In the genomic region with DNA sequence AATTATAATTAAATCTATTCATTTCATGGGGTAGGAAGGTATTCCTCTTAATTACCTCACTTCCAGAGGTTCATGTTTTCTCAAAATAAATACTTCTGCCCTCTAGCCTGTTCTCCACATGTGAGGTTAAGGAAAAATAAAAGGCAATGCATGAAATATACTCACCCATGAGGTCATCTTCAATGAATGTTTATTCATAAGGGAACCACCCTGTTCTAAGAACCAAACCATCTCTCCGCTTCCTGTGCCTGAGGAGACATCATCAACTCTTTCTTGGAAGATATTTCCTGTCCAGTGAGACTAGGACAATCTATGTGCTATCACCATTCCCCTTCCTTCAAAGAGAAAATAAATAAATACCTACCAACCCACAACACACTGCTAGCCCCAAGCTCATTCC, we compare ENCODE assay signal across 17 cellular contexts.
DNase-seq lines count a peak whose midpoint lies in the region; ATAC-seq, FAIRE-seq and TF ChIP-seq lines count a peak whose summit lies in the region.
"Had no signal": no experiment of that assay in that cellular context is flagged by ENCODE, and none has a peak within 500 bp of the region (broad histone marks: within the 10 kb centered on the region; RNA-seq: fewer than 3 reads in every experiment).

No MANE protein-coding gene starts in this region.

- WGBS in mammary epithelial cell (ENCODE audit: low coverage, missing lambda C conversion rate) = 100% methylated on average over 1 of the region's 1 CpG
- no CpG with 5 or more reads among the region's 1 CpG for WGBS in trophoblast cell (ENCODE audit: extremely low coverage, insufficient coverage, insufficient read length)

- H3K4me3 ChIP-seq in mammary epithelial cell (replicated peaks in 1 of 3; ENCODE audit: insufficient read depth in 1 of 3, low read depth in 2 of 3, low read length in 3 of 3) (no peak overlapping the region), PC-3 (ENCODE audit: low read length) (no peak overlapping the region), bronchial epithelial cell (ENCODE audit: low read depth, low read length) (no peak overlapping the region), trophoblast cell (ENCODE audit: low read depth, low read length) (no peak overlapping the region), right atrium auricular region (no peak overlapping the region)
- H3K4me3 ChIP-seq: BLaER1 treated with 17β-estradiol and CSF1 and Interleukin-3, amounts not matched to agents 10 nM and 100 nM had no signal

- no peak for TF ChIP-seq CTCF in mammary epithelial cell (conservative IDR thresholded peaks at IDR 0.05 in 1 of 2, IDR thresholded peaks at IDR 0.05 in 1 of 2; ENCODE audit: extremely low read depth in 1 of 2, insufficient read depth in 1 of 2, low read depth in 1 of 2, low read length in 2 of 2)
- TF ChIP-seq CTCF in MCF 10A (IDR thresholded peaks at IDR 0.05; ENCODE audit: unreplicated experiment) = no peak
- TF ChIP-seq CTCF in PC-3 (conservative IDR thresholded peaks at IDR 0.05; ENCODE audit: low read depth, low read length) = no peak
- TF ChIP-seq CTCF in bronchial epithelial cell (IDR thresholded peaks at IDR 0.05; ENCODE audit: insufficient read depth, low read length, severe bottlenecking) = no peak
- no peak for TF ChIP-seq CTCF in right atrium auricular region (IDR thresholded peaks at IDR 0.05)

- H3K27ac ChIP-seq in mammary epithelial cell (ENCODE audit: insufficient read depth, low read depth, low read length) (no peak overlapping the region), PC-3 (ENCODE audit: low read length) (no peak overlapping the region), trophoblast cell (ENCODE audit: low read depth, low read length) (no peak overlapping the region), right atrium auricular region (no peak overlapping the region)
- H3K27ac ChIP-seq: BLaER1 treated with 17β-estradiol and CSF1 and Interleukin-3, amounts not matched to agents 10 nM and 100 nM had no signal

- CTCF ChIA-PET in mammary epithelial cell (lab: Charles Lee; ENCODE audit: low non-redundant PET) (no interaction called here), MCF 10A (lab: Yijun Ruan, JAX) (interaction anchor here (1.0 kb wide), 1 partner anchor 45 kb away, joined by 3 read pairs; no protein-coding TSS in a partner anchor), PC-3 (lab: Charles Lee) (no interaction called here)

- no peak overlapping the region for H3K27ac Mint-ChIP-seq in MCF 10A (ENCODE audit: low read depth, unreplicated experiment)
- H3K27ac Mint-ChIP-seq: CD4-positive, CD25-positive, alpha-beta regulatory T cell; HFFc6 had no signal

- H2BK5ac ChIP-seq in trophoblast cell (ENCODE audit: low read depth, low read length, poor library complexity) = no peak overlapping the region

- H3K9me2 ChIP-seq in PC-3 (replicated peaks; ENCODE audit: low read length) = no peaks in the 10 kb centered on the region

- DNase-seq in mammary epithelial cell (peak; percentile 2), MCF 10A (ENCODE audit: unreplicated experiment) (no peak), PC-3 (peak; percentile 12), bronchial epithelial cell (ENCODE audit: low read depth) (peak; percentile 33), trophoblast cell (no peak), amygdala (lab: John Stamatoyannopoulos, UW) (no peak), right atrium auricular region (ENCODE audit: low spot score) (no peak)
- DNase-seq in stimulated activated CD4-positive, alpha-beta T cell treated with anti-CD3 and anti-CD28 coated beads, Interleukin-1b, Interleukin-23, amount 100 ng/mL, for 48 hours = no peak
- DNase-seq: 8988T; CD4-positive, CD25-positive, alpha-beta regulatory T cell; DMS 273 treated with DMSO at 0.1 percent for 48 hours; GDM1; HCEC 1CT; HFFc6 had no signal

- H3K27me3 ChIP-seq in mammary epithelial cell (ENCODE audit: insufficient read depth, low read length) = no peaks in the 10 kb centered on the region
- H3K27me3 ChIP-seq in PC-3 (ENCODE audit: low read length) = no peaks in the 10 kb centered on the region
- peaks cover 3% of the 10 kb centered on the region for H3K27me3 ChIP-seq in bronchial epithelial cell (ENCODE audit: control insufficient read depth, insufficient read depth, low read length)
- no peaks in the 10 kb centered on the region for H3K27me3 ChIP-seq in trophoblast cell (ENCODE audit: insufficient read depth, low read length)
- no peaks in the 10 kb centered on the region for H3K27me3 ChIP-seq in right atrium auricular region
- H3K27me3 ChIP-seq: BLaER1 treated with 17β-estradiol and CSF1 and Interleukin-3, amounts not matched to agents 10 nM and 100 nM had no signal

- no peak overlapping the region for H3K9ac ChIP-seq in mammary epithelial cell (ENCODE audit: insufficient read depth, low read length)
- H3K9ac ChIP-seq in PC-3 (ENCODE audit: low read length) = no peak overlapping the region
- H3K9ac ChIP-seq in trophoblast cell (ENCODE audit: low read length) = no peak overlapping the region
- H3K9ac ChIP-seq: BLaER1 treated with 17β-estradiol and CSF1 and Interleukin-3, amounts not matched to agents 10 nM and 100 nM had no signal

- no peaks in the 10 kb centered on the region for H3K79me1 ChIP-seq in trophoblast cell (ENCODE audit: low read length)

- H3K4me2 ChIP-seq in mammary epithelial cell (ENCODE audit: insufficient read depth, low read depth, low read length) (no peak overlapping the region), PC-3 (ENCODE audit: low read length) (no peak overlapping the region), trophoblast cell (ENCODE audit: low read length) (no peak overlapping the region)
- H3K4me2 ChIP-seq: BLaER1 treated with 17β-estradiol and CSF1 and Interleukin-3, amounts not matched to agents 10 nM and 100 nM had no signal

- H4K12ac ChIP-seq in trophoblast cell (ENCODE audit: low read depth, low read length) = no peak overlapping the region

- H4K91ac ChIP-seq in trophoblast cell (ENCODE audit: low read depth, low read length) = no peak overlapping the region

- H4K8ac ChIP-seq in trophoblast cell (ENCODE audit: low read depth, low read length) = no peak overlapping the region

- H3K4me1 Mint-ChIP-seq in MCF 10A (ENCODE audit: insufficient read depth, unreplicated experiment) = peaks cover 17% of the 10 kb centered on the region
- H3K4me1 Mint-ChIP-seq: CD4-positive, CD25-positive, alpha-beta regulatory T cell had no signal

- H3K79me2 ChIP-seq in mammary epithelial cell (ENCODE audit: insufficient read depth, low read length) = no peaks in the 10 kb centered on the region
- no peaks in the 10 kb centered on the region for H3K79me2 ChIP-seq in PC-3 (ENCODE audit: low read length)
- no peaks in the 10 kb centered on the region for H3K79me2 ChIP-seq in trophoblast cell (ENCODE audit: control insufficient read depth, insufficient read depth, low read length, poor library complexity)

- peak overlapping the region; percentile 25 for H2BK12ac ChIP-seq in trophoblast cell (ENCODE audit: low read length)

- H2AFZ ChIP-seq in mammary epithelial cell (ENCODE audit: low read depth, low read length) (no peak overlapping the region), PC-3 (ENCODE audit: low read length) (no peak overlapping the region), trophoblast cell (ENCODE audit: insufficient read depth, low read length, poor library complexity) (no peak overlapping the region)

- BruUV-seq in mammary epithelial cell (replicated peaks; lab: Mats Ljungman, UMichigan) (no TSS peak), MCF 10A (replicated peaks; lab: Mats Ljungman, UMichigan) (no TSS peak), PC-3 (replicated peaks; lab: Mats Ljungman, UMichigan) (no TSS peak)

- dilution Hi-C loops in mammary epithelial cell (cut with HindIII; ENCODE audit: low sequenced_read_pairs) = no loop called here

- in situ Hi-C loops in mammary epithelial cell (cut with MboI; ENCODE audit: low sequenced_read_pairs in 2 of 2) = no loop called here

- no peak overlapping the region for H3K23ac ChIP-seq in trophoblast cell (ENCODE audit: low read length)

- no peak overlapping the region for H3K4ac ChIP-seq in trophoblast cell (ENCODE audit: low read depth, low read length)

- no peak for ATAC-seq in PC-3
- ATAC-seq: HepG2 had no signal

- H3K36me3 ChIP-seq in mammary epithelial cell (ENCODE audit: insufficient read depth, low read length) = no peaks in the 10 kb centered on the region
- no peaks in the 10 kb centered on the region for H3K36me3 ChIP-seq in PC-3 (ENCODE audit: low read depth, low read length)
- no peaks in the 10 kb centered on the region for H3K36me3 ChIP-seq in bronchial epithelial cell (ENCODE audit: control insufficient read depth, insufficient read depth, low read length)
- peaks cover 0 to 2% of the 10 kb centered on the region in 2 experiments for H3K36me3 ChIP-seq in trophoblast cell (ENCODE audit: control insufficient read depth in 1 of 2, insufficient read depth in 2 of 2, low read length in 2 of 2)
- H3K36me3 ChIP-seq in right atrium auricular region = no peaks in the 10 kb centered on the region
- H3K36me3 ChIP-seq: BLaER1 treated with 17β-estradiol and CSF1 and Interleukin-3, amounts not matched to agents 10 nM and 100 nM had no signal

- no peaks in the 10 kb centered on the region for H3K4me1 ChIP-seq in mammary epithelial cell (ENCODE audit: insufficient read depth, low read length)
- H3K4me1 ChIP-seq in PC-3 (ENCODE audit: insufficient read depth, low read length) = no peaks in the 10 kb centered on the region
- H3K4me1 ChIP-seq in trophoblast cell (ENCODE audit: control insufficient read depth in 1 of 2, insufficient read depth in 2 of 2, low read length in 2 of 2) = no peaks in the 10 kb centered on the region
- no peaks in the 10 kb centered on the region for H3K4me1 ChIP-seq in right atrium auricular region
- H3K4me1 ChIP-seq: BLaER1 treated with 17β-estradiol and CSF1 and Interleukin-3, amounts not matched to agents 10 nM and 100 nM had no signal

- H3K18ac ChIP-seq in trophoblast cell (ENCODE audit: low read length) = no peak overlapping the region

- H2BK120ac ChIP-seq in trophoblast cell (ENCODE audit: insufficient read depth, low read length, poor library complexity) = no peak overlapping the region

- H3K14ac ChIP-seq in trophoblast cell (ENCODE audit: low read length) = no peak overlapping the region

- no peaks in the 10 kb centered on the region for H3K9me3 Mint-ChIP-seq in MCF 10A (ENCODE audit: unreplicated experiment)

- POLR2A ChIA-PET in MCF 10A (lab: Yijun Ruan, JAX) (no interaction called here), PC-3 (lab: Charles Lee; ENCODE audit: unreplicated experiment) (no interaction called here)

- H3K4me3 Mint-ChIP-seq in MCF 10A (ENCODE audit: unreplicated experiment) = no peak overlapping the region
- H3K4me3 Mint-ChIP-seq: CD4-positive, CD25-positive, alpha-beta regulatory T cell; HFFc6 had no signal

- H4K20me1 ChIP-seq in mammary epithelial cell (ENCODE audit: insufficient read depth, low read length) = no peaks in the 10 kb centered on the region
- no peaks in the 10 kb centered on the region for H4K20me1 ChIP-seq in PC-3 (ENCODE audit: low read length)
- H4K20me1 ChIP-seq: BLaER1 treated with 17β-estradiol and CSF1 and Interleukin-3, amounts not matched to agents 10 nM and 100 nM had no signal

- FAIRE-seq in bronchial epithelial cell (lab: Jason Lieb, UNC) = no peak
- FAIRE-seq: HepG2, HTR-8/SVneo had no signal

- intact Hi-C loops in mammary epithelial cell (cut with micrococcal nuclease) = no loop called here
- intact Hi-C loops in MCF 10A (cut with micrococcal nuclease) = no loop called here
- intact Hi-C loops in PC-3 (cut with micrococcal nuclease) = no loop called here

- H3F3A ChIP-seq in PC-3 (ENCODE audit: low read length, unreplicated experiment) = no peaks in the 10 kb centered on the region

- H3K9me3 ChIP-seq in mammary epithelial cell (replicated peaks; ENCODE audit: insufficient read depth, low read length) (no peaks in the 10 kb centered on the region), PC-3 (ENCODE audit: low read length) (no peaks in the 10 kb centered on the region), trophoblast cell (ENCODE audit: insufficient read depth, low read depth, low read length) (no peaks in the 10 kb centered on the region), right atrium auricular region (no peaks in the 10 kb centered on the region)
- H3K9me3 ChIP-seq: BLaER1 treated with 17β-estradiol and CSF1 and Interleukin-3, amounts not matched to agents 10 nM and 100 nM had no signal

- H2AK5ac ChIP-seq in trophoblast cell (ENCODE audit: low read length) = no peak overlapping the region

- no peaks in the 10 kb centered on the region for H3K27me3 Mint-ChIP-seq in MCF 10A (ENCODE audit: insufficient read depth, unreplicated experiment)

- H3K36me3 Mint-ChIP-seq in MCF 10A (ENCODE audit: insufficient read depth, unreplicated experiment) = no peaks in the 10 kb centered on the region
- H3K36me3 Mint-ChIP-seq: CD4-positive, CD25-positive, alpha-beta regulatory T cell had no signal

Comparison
In these comparisons a context has a peak if more than half of its experiments do, and no peak if none do; other contexts are left out.
1. DNase-seq: peak in mammary epithelial cell (single experiment), PC-3 (single experiment) and bronchial epithelial cell (single experiment); none in MCF 10A (single experiment), trophoblast cell (0 of 2), amygdala (0 of 56), stimulated activated CD4-positive, alpha-beta T cell treated with anti-CD3 and anti-CD28 coated beads, Interleukin-1b, Interleukin-23, amount 100 ng/mL, for 48 hours (single experiment) and right atrium auricular region (single experiment).